In the genomic region with DNA sequence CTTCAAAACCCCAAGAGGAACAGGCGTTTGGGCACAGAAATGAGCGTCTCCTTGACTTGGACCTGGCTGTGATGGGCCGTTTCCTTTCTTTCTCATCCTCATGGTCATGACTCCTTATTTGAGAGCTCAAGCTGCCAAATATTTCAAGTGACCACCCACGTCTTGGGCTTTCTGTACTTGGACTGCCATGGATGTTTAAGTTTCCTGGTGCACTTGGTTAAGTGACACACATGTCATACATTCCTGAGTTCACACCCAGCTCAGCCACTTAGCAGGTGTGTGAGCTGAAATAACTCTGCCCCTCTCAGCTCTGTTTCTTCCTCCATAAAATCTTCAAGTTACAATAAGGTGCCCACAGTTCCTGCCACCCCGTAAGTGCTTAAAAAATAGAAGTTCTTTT, we compare ENCODE assay signal across 12 cellular contexts.
"Had no signal": no experiment of that assay in that cellular context is flagged by ENCODE, and none has a peak within 500 bp of the region (broad histone marks: within the 10 kb centered on the region; RNA-seq: fewer than 3 reads in every experiment).

No MANE protein-coding gene starts in this region.

- H3K27me3 Mint-ChIP-seq: natural killer cell treated with Interleukin-12 subunit alpha and Interleukin-12 subunit beta and Interleukin-15 and Interleukin-18, amount 100 ng/mL, for 72 hours had no signal

- H3K27ac Mint-ChIP-seq: activated naive CD4-positive, alpha-beta T cell treated with anti-CD3 and anti-CD28 coated beads for 36 hours had no signal

- H3K4me3 Mint-ChIP-seq: activated naive CD4-positive, alpha-beta T cell treated with anti-CD3 and anti-CD28 coated beads for 36 hours; natural killer cell treated with Interleukin-12 subunit alpha and Interleukin-12 subunit beta and Interleukin-15 and Interleukin-18, amount 100 ng/mL, for 72 hours had no signal

- ATAC-seq: heart left ventricle; left ventricle myocardium superior; natural killer cell treated with Interleukin-12 subunit alpha and Interleukin-12 subunit beta and Interleukin-15 and Interleukin-18, amount 100 ng/mL, for 72 hours had no signal

- H3K27me3 ChIP-seq: heart left ventricle, tibial nerve had no signal

- H3K4me3 ChIP-seq: coronary artery, heart left ventricle, tibial nerve had no signal

- H3K9me3 ChIP-seq: heart left ventricle, tibial nerve had no signal

- H3K27ac ChIP-seq: coronary artery, heart left ventricle had no signal

- H3K9me3 Mint-ChIP-seq: activated naive CD4-positive, alpha-beta T cell treated with anti-CD3 and anti-CD28 coated beads for 36 hours; natural killer cell treated with Interleukin-12 subunit alpha and Interleukin-12 subunit beta and Interleukin-15 and Interleukin-18, amount 100 ng/mL, for 72 hours had no signal

- DNase-seq: activated CD4-positive, alpha-beta T cell treated with anti-CD3 and anti-CD28 coated beads, Interleukin-2, amount 50 U/mL, for 48 hours; activated CD4-positive, CD25-positive, alpha-beta regulatory T cell treated with anti-CD3 and anti-CD28 coated beads, Interleukin-2, amount 50 U/mL, for 72 hours; activated CD8-positive, alpha-beta memory T cell treated with anti-CD3 and anti-CD28 coated beads, Interleukin-2, amount 50 U/mL, for 48 hours; activated naive CD4-positive, alpha-beta T cell treated with anti-CD3 and anti-CD28 coated beads for 36 hours; central memory CD4-positive, alpha-beta T cell; effector CD4-positive, alpha-beta T cell; heart left ventricle; left ventricle myocardium superior; SHP77 had no signal
